Comparison of ENCODE assay signal across 28 cellular contexts in the genomic region with DNA sequence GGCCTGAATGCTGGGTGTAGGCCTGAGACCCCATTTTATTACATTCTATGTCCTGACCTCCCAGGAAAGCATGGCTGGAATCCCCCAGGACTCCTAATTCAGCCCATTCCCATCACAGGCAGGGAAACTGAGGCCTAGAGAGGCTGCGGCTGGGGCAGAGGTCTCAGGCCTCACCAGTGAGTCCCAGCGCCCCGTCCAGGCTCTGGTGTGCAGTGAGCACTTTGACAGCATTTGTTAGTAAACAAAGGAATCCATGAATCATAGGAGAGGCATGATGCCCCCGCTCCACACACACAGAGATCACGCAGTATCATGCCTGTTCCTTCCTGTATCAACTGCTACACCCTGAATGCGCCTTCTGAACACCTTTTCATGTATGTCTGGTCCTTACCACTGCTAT. TPM values are rescaled to one million over a fixed set of nuclear protein-coding genes. Genes with fewer than 3 reads are reported as not detected.
"Had no signal": no experiment of that assay in that cellular context is flagged by ENCODE, and none has a peak within 500 bp of the region (broad histone marks: within the 10 kb centered on the region; RNA-seq: fewer than 3 reads in every experiment).

No MANE protein-coding gene starts in this region.

- DNase-seq: islet precursor cell; kidney glomerular epithelial cell; left colon; midbrain; naive thymus-derived CD8-positive, alpha-beta T cell; nephron progenitor cell; ovary; retina; stimulated activated CD4-positive, alpha-beta T cell treated with anti-CD3 and anti-CD28 coated beads, Interleukin-1b, Interleukin-23, amount 100 ng/mL, for 48 hours; stimulated activated CD4-positive, alpha-beta T cell treated with anti-CD3 and anti-CD28 coated beads, Interleukin-2, amount 100 ng/mL, for 48 hours; stimulated activated CD4-positive, alpha-beta T cell treated with anti-CD3 and anti-CD28 coated beads, Interleukin-4, amount 100 ng/mL, for 4 hours; stimulated activated CD8-positive, alpha-beta memory T cell treated with anti-CD3 and anti-CD28 coated beads, Interleukin-4, amount 100 ng/mL, for 48 hours; stimulated activated naive CD4-positive, alpha-beta T cell treated with Interleukin-2 at 50 U/mL for 16 hours; stimulated activated naive CD8-positive, alpha-beta T cell treated with anti-CD3 and anti-CD28 coated beads, Interleukin-15, amount 100 ng/mL, for 72 hours; substantia nigra; uterus had no signal

- H3K27me3 Mint-ChIP-seq: stimulated activated naive CD8-positive, alpha-beta T cell treated with anti-CD3 and anti-CD28 coated beads, Interleukin-15, amount 100 ng/mL, for 72 hours had no signal

- H3K27ac Mint-ChIP-seq: memory B cell; nephron progenitor cell; neural progenitor cell; stimulated activated memory B cell treated with anti-CD40 and anti-IgM and Interleukin-4, amounts not matched to agents 10 μg/mL and 1 μg/mL and 100 μg/mL, for 72 hours; stimulated activated naive CD8-positive, alpha-beta T cell treated with anti-CD3 and anti-CD28 coated beads, Interleukin-15, amount 100 ng/mL, for 72 hours; type B pancreatic cell had no signal

- H3K4me1 ChIP-seq: left lung, prostate gland, tibial nerve, uterus had no signal

- H3K4me3 ChIP-seq: heart left ventricle, hepatocyte, left lung, mucosa of descending colon, neural progenitor cell, ovary, prostate gland, right lobe of liver, smooth muscle cell, tibial nerve, uterus had no signal

- ATAC-seq: heart left ventricle; left colon; left lung; mucosa of descending colon; naive thymus-derived CD8-positive, alpha-beta T cell; right lobe of liver; stimulated activated memory B cell treated with anti-CD40 and anti-IgM and Interleukin-4, amounts not matched to agents 10 μg/mL and 1 μg/mL and 100 μg/mL, for 72 hours; stimulated activated naive CD8-positive, alpha-beta T cell treated with anti-CD3 and anti-CD28 coated beads, Interleukin-15, amount 100 ng/mL, for 72 hours had no signal

- H3K9me3 Mint-ChIP-seq: stimulated activated memory B cell treated with anti-CD40 and anti-IgM and Interleukin-4, amounts not matched to agents 10 μg/mL and 1 μg/mL and 100 μg/mL, for 72 hours; stimulated activated naive CD8-positive, alpha-beta T cell treated with anti-CD3 and anti-CD28 coated beads, Interleukin-15, amount 100 ng/mL, for 72 hours; type B pancreatic cell had no signal

- H3K4me3 Mint-ChIP-seq: memory B cell; naive thymus-derived CD8-positive, alpha-beta T cell; nephron progenitor cell; neural progenitor cell; stimulated activated memory B cell treated with anti-CD40 and anti-IgM and Interleukin-4, amounts not matched to agents 10 μg/mL and 1 μg/mL and 100 μg/mL, for 72 hours; stimulated activated naive CD8-positive, alpha-beta T cell treated with anti-CD3 and anti-CD28 coated beads, Interleukin-15, amount 100 ng/mL, for 72 hours; type B pancreatic cell had no signal

- H3K36me3 Mint-ChIP-seq: memory B cell; naive thymus-derived CD8-positive, alpha-beta T cell; neural progenitor cell; stimulated activated memory B cell treated with anti-CD40 and anti-IgM and Interleukin-4, amounts not matched to agents 10 μg/mL and 1 μg/mL and 100 μg/mL, for 72 hours; type B pancreatic cell had no signal

- H3K27me3 ChIP-seq: hepatocyte, neural progenitor cell, ovary, right lobe of liver, uterus had no signal

- H3K36me3 ChIP-seq: heart left ventricle, left lung, neural progenitor cell, ovary, prostate gland, right lobe of liver, tibial nerve, uterus had no signal

- H3K9me3 ChIP-seq: left lung, mucosa of descending colon, ovary, prostate gland, right lobe of liver, uterus had no signal

- H3K4me1 Mint-ChIP-seq: memory B cell; naive thymus-derived CD8-positive, alpha-beta T cell; stimulated activated memory B cell treated with anti-CD40 and anti-IgM and Interleukin-4, amounts not matched to agents 10 μg/mL and 1 μg/mL and 100 μg/mL, for 72 hours; stimulated activated naive CD8-positive, alpha-beta T cell treated with anti-CD3 and anti-CD28 coated beads, Interleukin-15, amount 100 ng/mL, for 72 hours had no signal

- H3K27ac ChIP-seq: heart left ventricle, hepatocyte, left lung, neural progenitor cell, ovary, prostate gland, right lobe of liver, tibial nerve, uterus had no signal

RNA-seq across cellular contexts. Expression of a gene that starts 51.4 kb away (rescaled TPM):
- total RNA-seq: naive thymus-derived CD8-positive, alpha-beta T cell had no signal
- polyA plus RNA-seq: naive thymus-derived CD8-positive, alpha-beta T cell had no signal
